8 cellular contexts compared by ENCODE assay signal in the genomic region with DNA sequence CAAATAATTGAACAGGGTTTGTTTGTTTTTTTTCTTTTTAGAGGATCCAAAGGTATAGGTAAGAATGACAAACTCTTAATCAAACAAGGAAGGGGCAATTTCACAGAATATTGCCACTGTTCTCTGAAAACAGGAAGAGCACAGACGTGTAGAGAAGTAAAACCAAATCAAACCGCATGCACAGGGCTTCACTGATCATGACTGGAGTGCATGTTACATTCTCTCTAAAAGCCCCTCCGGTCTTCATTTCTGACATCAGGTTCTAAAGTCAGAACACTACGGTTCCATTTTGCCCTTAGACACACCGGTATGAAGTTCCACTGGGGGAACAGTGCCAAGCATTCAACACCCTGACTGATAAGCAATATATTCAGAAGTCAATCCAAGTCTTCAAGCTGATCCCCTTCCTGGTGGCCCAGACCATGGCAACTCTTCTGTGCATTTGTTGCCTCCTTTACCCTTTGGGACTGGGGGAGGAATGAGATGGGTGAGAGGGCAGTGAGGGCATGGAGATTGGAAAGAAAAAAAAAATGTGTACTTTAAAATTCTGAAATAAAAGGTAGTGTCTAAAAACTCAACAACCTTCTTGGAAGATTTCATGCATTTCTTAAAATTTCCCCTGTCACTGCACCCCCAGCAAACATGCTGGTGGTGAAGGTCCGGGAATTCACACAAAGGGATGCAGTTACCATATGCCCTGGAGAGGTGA. TPM values are rescaled to one million over a fixed set of nuclear protein-coding genes. Genes with fewer than 3 reads are reported as not detected.
DNase-seq lines count a peak whose midpoint lies in the region; ATAC-seq, FAIRE-seq and TF ChIP-seq lines count a peak whose summit lies in the region.

No MANE protein-coding gene starts in this region.

- peaks cover 14 to 15% of the 10 kb centered on the region in 2 donors for H3K27me3 Mint-ChIP-seq in CD4-positive, alpha-beta memory T cell
- H3K27me3 Mint-ChIP-seq in activated naive CD4-positive, alpha-beta T cell treated with anti-CD3 and anti-CD28 coated beads for 36 hours (ENCODE audit: low read depth) = peaks cover 18% of the 10 kb centered on the region

- no peak for TF ChIP-seq POLR2A in H54 (IDR thresholded peaks at IDR 0.05; ENCODE audit: low read depth, low read length)

- intact Hi-C loops in CD4-positive, alpha-beta memory T cell (cut with micrococcal nuclease) = loop anchor here (2.0 to 10.0 kb wide), 2 partner anchors 95 to 155 kb away; no protein-coding TSS in a partner anchor
- intact Hi-C loops in activated naive CD4-positive, alpha-beta T cell treated with anti-CD3 and anti-CD28 coated beads for 36 hours (cut with micrococcal nuclease) = loop anchor here (1.0 to 5.0 kb wide), 12 partner anchors 17 to 1665 kb away; a partner anchor contains a TSS
- intact Hi-C loops in aorta (cut with DNase I) = loop anchor here (5.0 to 10.0 kb wide), 3 partner anchors 148 to 332 kb away; a partner anchor contains a TSS

- peak overlapping the region; percentile 81 to 97 (median 94) for H3K27ac Mint-ChIP-seq in CD4-positive, alpha-beta memory T cell
- peak overlapping the region; percentile 89 for H3K27ac Mint-ChIP-seq in activated naive CD4-positive, alpha-beta T cell treated with anti-CD3 and anti-CD28 coated beads for 36 hours

- peak overlapping the region; percentile 74 for H3K9ac ChIP-seq in iPS-18a (ENCODE audit: low read length)

- H3K36me3 Mint-ChIP-seq in CD4-positive, alpha-beta memory T cell = peaks cover 0 to 10% of the 10 kb centered on the region in 2 donors
- H3K36me3 Mint-ChIP-seq in activated naive CD4-positive, alpha-beta T cell treated with anti-CD3 and anti-CD28 coated beads for 36 hours (ENCODE audit: low read depth) = peaks cover 11% of the 10 kb centered on the region

- peaks cover 12% of the 10 kb centered on the region for H3K27me3 ChIP-seq in CD4-positive, alpha-beta memory T cell (ENCODE audit: insufficient read depth, low read length)
- H3K27me3 ChIP-seq in MG63 (peaks cover 17% of the 10 kb centered on the region), iPS-18a (ENCODE audit: control insufficient read depth, insufficient read depth, low read length) (no peaks in the 10 kb centered on the region), aorta (ENCODE audit: control insufficient read depth in 1 of 2, insufficient read depth in 2 of 2, low read length in 1 of 2) (no peaks in the 10 kb centered on the region)

- FAIRE-seq in H54 (lab: Jason Lieb, UNC) = no peak

- DNase-seq in CD4-positive, alpha-beta memory T cell = peak; percentile 31 to 57 (median 37)
- DNase-seq in GM20000 (ENCODE audit: low spot score) (peak; percentile 56), MG63 (no peak), H54 (ENCODE audit: insufficient read length, low spot score) (no peak), aorta (no peak)
- DNase-seq in activated naive CD4-positive, alpha-beta T cell treated with anti-CD3 and anti-CD28 coated beads for 36 hours = peak; percentile 65
- DNase-seq in stimulated activated naive CD4-positive, alpha-beta T cell treated with Interleukin-2 at 50 U/mL for 16 hours (lab: John Stamatoyannopoulos, UW) = peak; percentile 15

- CTCF ChIA-PET in CD4-positive, alpha-beta memory T cell (lab: Charles Lee; ENCODE audit: partially characterized antibody) = interaction anchor here (2.5 kb wide), 1 partner anchor 63 kb away, joined by 11 read pairs; no protein-coding TSS in a partner anchor
- CTCF ChIA-PET in activated naive CD4-positive, alpha-beta T cell treated with anti-CD3 and anti-CD28 coated beads for 36 hours (lab: Charles Lee) = no interaction called here

- peak overlapping the region; percentile 80 to 81 for H3K4me3 ChIP-seq in CD4-positive, alpha-beta memory T cell (ENCODE audit: low read length in 2 of 2)
- peak overlapping the region; percentile 82 for H3K4me3 ChIP-seq in MG63
- peak overlapping the region; percentile 87 for H3K4me3 ChIP-seq in iPS-18a (ENCODE audit: low read length)
- H3K4me3 ChIP-seq in aorta (ENCODE audit: low read length in 2 of 2) = peak overlapping the region in 1 of 2 donors; percentile 93

- TF ChIP-seq CTCF in GM20000 (IDR thresholded peaks at IDR 0.05; ENCODE audit: extremely low read depth, missing control alignments) = no peak

- H3K4me3 Mint-ChIP-seq in CD4-positive, alpha-beta memory T cell = peak overlapping the region; percentile 87 to 96 (median 93)
- H3K4me3 Mint-ChIP-seq in activated naive CD4-positive, alpha-beta T cell treated with anti-CD3 and anti-CD28 coated beads for 36 hours = peak overlapping the region; percentile 89

- POLR2A ChIA-PET in CD4-positive, alpha-beta memory T cell (lab: Charles Lee; ENCODE audit: partially characterized antibody) = interaction anchor here (1.0 to 2.5 kb wide), 5 partner anchors 10 to 182 kb away, joined by 3 to 8 read pairs (median 6); no protein-coding TSS in a partner anchor

- no peaks in the 10 kb centered on the region for H3K9me3 ChIP-seq in CD4-positive, alpha-beta memory T cell (ENCODE audit: control insufficient read depth in 1 of 2, low read length in 2 of 2)
- H3K9me3 ChIP-seq in MG63 = no peaks in the 10 kb centered on the region
- H3K9me3 ChIP-seq in iPS-18a (ENCODE audit: control insufficient read depth, low read depth, low read length) = no peaks in the 10 kb centered on the region
- no peaks in the 10 kb centered on the region for H3K9me3 ChIP-seq in aorta (ENCODE audit: control insufficient read depth, low read length)

- WGBS in aorta, 2 donors = 64% methylated on average over 6 of the region's 6 CpGs

- no peaks in the 10 kb centered on the region for H3K9me3 Mint-ChIP-seq in CD4-positive, alpha-beta memory T cell
- no peaks in the 10 kb centered on the region for H3K9me3 Mint-ChIP-seq in activated naive CD4-positive, alpha-beta T cell treated with anti-CD3 and anti-CD28 coated beads for 36 hours

- no peak for ATAC-seq in aorta (ENCODE audit: low FRiP score)

- H3K4me1 ChIP-seq in CD4-positive, alpha-beta memory T cell (ENCODE audit: insufficient read depth, low read length) = peaks cover 20% of the 10 kb centered on the region
- H3K4me1 ChIP-seq in iPS-18a (ENCODE audit: control insufficient read depth, low read depth, low read length) = peaks cover 9% of the 10 kb centered on the region
- H3K4me1 ChIP-seq in aorta (ENCODE audit: control insufficient read depth in 1 of 2, insufficient read depth in 2 of 2, low read length in 2 of 2) = peaks cover 0 to 6% of the 10 kb centered on the region in 2 donors

- H3K4me1 Mint-ChIP-seq in CD4-positive, alpha-beta memory T cell = peaks cover 33 to 50% (median 37%) of the 10 kb centered on the region in 4 donors
- peaks cover 40% of the 10 kb centered on the region for H3K4me1 Mint-ChIP-seq in activated naive CD4-positive, alpha-beta T cell treated with anti-CD3 and anti-CD28 coated beads for 36 hours (ENCODE audit: low read depth)

- H3K36me3 ChIP-seq in CD4-positive, alpha-beta memory T cell (ENCODE audit: insufficient read depth, low read length) = no peaks in the 10 kb centered on the region
- H3K36me3 ChIP-seq in MG63 = no peaks in the 10 kb centered on the region
- H3K36me3 ChIP-seq in iPS-18a (ENCODE audit: control insufficient read depth, low read depth, low read length) = no peaks in the 10 kb centered on the region
- no peaks in the 10 kb centered on the region for H3K36me3 ChIP-seq in aorta (ENCODE audit: control insufficient read depth in 1 of 2, insufficient read depth in 2 of 2, low read length in 1 of 2)

- peak overlapping the region; percentile 77 for H3K27ac ChIP-seq in CD4-positive, alpha-beta memory T cell (ENCODE audit: low read depth, low read length)
- H3K27ac ChIP-seq in iPS-18a (ENCODE audit: low read length) (no peak overlapping the region), aorta (ENCODE audit: low read depth in 1 of 2, low read length in 2 of 2) (no peak overlapping the region)

RNA-seq across cellular contexts. Expression of a gene that starts 1.4 kb away (rescaled TPM):
- total RNA-seq in CD4-positive, alpha-beta memory T cell = 1 to 10 TPM; 4.2 to 9.2 TPM
- polyA plus RNA-seq in CD4-positive, alpha-beta memory T cell = 10 to 100 TPM in 1 of 2 donors, 1 to 10 TPM in 1; 9.1 to 20.0 TPM
- total RNA-seq in MG63 (2014; rRNA removed; shearing (Covaris generic); ENCODE audit: low replicate concordance) = 6.3 and 6.8 TPM in 2 replicates
- 10 to 100 TPM; 26.2 to 27.7 TPM for total RNA-seq in activated naive CD4-positive, alpha-beta T cell treated with anti-CD3 and anti-CD28 coated beads for 36 hours
- total RNA-seq in aorta = 10 to 100 TPM in 1 of 2 donors, 1 to 10 TPM in 1; 9.4 to 13.9 TPM
- polyA plus RNA-seq in aorta = 10 to 100 TPM in 1 of 2 donors, 1 to 10 TPM in 1; 3.3 to 12.8 TPM

Comparison
In these comparisons a context has a peak if more than half of its experiments do, and no peak if none do; other contexts are left out.
1. DNase-seq: peak in CD4-positive, alpha-beta memory T cell (5 of 5), GM20000 (single experiment), activated naive CD4-positive, alpha-beta T cell treated with anti-CD3 and anti-CD28 coated beads for 36 hours (single experiment) and stimulated activated naive CD4-positive, alpha-beta T cell treated with Interleukin-2 at 50 U/mL for 16 hours (single experiment); none in MG63 (single experiment), H54 (single experiment) and aorta (0 of 2).